Comparison of ENCODE assay signal across 14 cellular contexts in the genomic region with DNA sequence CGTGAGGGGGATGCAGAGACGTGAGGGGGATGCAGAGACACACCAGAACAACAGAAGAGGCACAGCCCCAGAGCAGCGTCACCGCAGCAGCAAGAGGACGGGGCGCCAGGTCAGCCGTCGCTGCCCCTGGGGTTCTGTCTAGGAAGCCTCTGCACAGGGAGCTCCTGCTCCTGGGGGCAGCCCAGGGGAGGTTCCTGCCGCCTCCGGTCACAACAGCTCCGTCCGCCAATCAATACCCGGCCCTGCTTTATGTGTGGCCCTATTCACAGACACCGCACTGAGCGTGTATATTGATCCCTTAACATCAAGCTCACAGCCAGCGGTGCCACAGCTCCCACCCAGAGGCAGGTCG.
DNase-seq lines count a peak whose midpoint lies in the region; ATAC-seq and TF ChIP-seq lines count a peak whose summit lies in the region.
"Had no signal": no experiment of that assay in that cellular context is flagged by ENCODE, and none has a peak within 500 bp of the region (broad histone marks: within the 10 kb centered on the region; RNA-seq: fewer than 3 reads in every experiment).

No MANE protein-coding gene starts in this region.

- no peak overlapping the region for H3K4me3 ChIP-seq in PC-3 (ENCODE audit: low read length)
- H3K4me3 ChIP-seq in naive thymus-derived CD4-positive, alpha-beta T cell (ENCODE audit: low read length) = no peak overlapping the region
- H3K4me3 ChIP-seq: BLaER1 had no signal

- H3F3A ChIP-seq in PC-3 (ENCODE audit: low read length, unreplicated experiment) = no peaks in the 10 kb centered on the region

- no peaks in the 10 kb centered on the region for H3K27me3 Mint-ChIP-seq in activated CD4-positive, alpha-beta memory T cell treated with anti-CD3 and anti-CD28 coated beads, Interleukin-2, amount 10 ng/mL, durations not matched to agents 7 days and 5 days
- no peaks in the 10 kb centered on the region for H3K27me3 Mint-ChIP-seq in activated CD4-positive, alpha-beta memory T cell treated with anti-CD3 and anti-CD28 coated beads for 36 hours
- no peaks in the 10 kb centered on the region for H3K27me3 Mint-ChIP-seq in naive thymus-derived CD4-positive, alpha-beta T cell

- peaks cover 6% of the 10 kb centered on the region for H3K9me3 Mint-ChIP-seq in activated CD4-positive, alpha-beta memory T cell treated with anti-CD3 and anti-CD28 coated beads, Interleukin-2, amount 10 ng/mL, durations not matched to agents 7 days and 5 days
- peaks cover 6% of the 10 kb centered on the region for H3K9me3 Mint-ChIP-seq in activated CD4-positive, alpha-beta memory T cell treated with anti-CD3 and anti-CD28 coated beads for 36 hours
- H3K9me3 Mint-ChIP-seq in naive thymus-derived CD4-positive, alpha-beta T cell = peaks cover 6 to 29% (median 10%) of the 10 kb centered on the region in 11 donors

- no peaks in the 10 kb centered on the region for H3K79me2 ChIP-seq in PC-3 (ENCODE audit: low read length)

- no TSS peak for BruUV-seq in PC-3 (replicated peaks; lab: Mats Ljungman, UMichigan)

- no peak overlapping the region for H3K9ac ChIP-seq in PC-3 (ENCODE audit: low read length)
- H3K9ac ChIP-seq: BLaER1 had no signal

- H3K27ac ChIP-seq in C4-2B (peak overlapping the region; percentile 23; the same call in 1 of the 2 replicates), PC-3 (ENCODE audit: low read length) (peak overlapping the region; percentile 47)
- no peak overlapping the region for H3K27ac ChIP-seq in naive thymus-derived CD4-positive, alpha-beta T cell (ENCODE audit: low read depth, low read length)
- H3K27ac ChIP-seq: BLaER1 had no signal

- ATAC-seq in PC-3 = no peak
- ATAC-seq in naive thymus-derived CD4-positive, alpha-beta T cell = no peak
- ATAC-seq: Right ventricle myocardium inferior had no signal

- intact Hi-C loops in activated CD4-positive, alpha-beta memory T cell treated with anti-CD3 and anti-CD28 coated beads for 36 hours (cut with micrococcal nuclease) = no loop called here
- intact Hi-C loops in PC-3 (cut with micrococcal nuclease) = no loop called here
- intact Hi-C loops in naive thymus-derived CD4-positive, alpha-beta T cell (cut with micrococcal nuclease) = no loop called here

- H3K9me2 ChIP-seq in PC-3 (replicated peaks; ENCODE audit: low read length) = no peaks in the 10 kb centered on the region

- no peak overlapping the region for H2AFZ ChIP-seq in PC-3 (ENCODE audit: low read length)

- CTCF ChIA-PET in activated CD4-positive, alpha-beta memory T cell treated with anti-CD3 and anti-CD28 coated beads, Interleukin-2, amount 10 ng/mL, durations not matched to agents 7 days and 5 days (lab: Charles Lee) = interaction anchor here (1.4 kb wide), 1 partner anchor 15 kb away, joined by 3 read pairs; no protein-coding TSS in a partner anchor
- CTCF ChIA-PET in activated CD4-positive, alpha-beta memory T cell treated with anti-CD3 and anti-CD28 coated beads for 36 hours (lab: Charles Lee) = no interaction called here
- CTCF ChIA-PET in PC-3 (lab: Charles Lee) = no interaction called here
- CTCF ChIA-PET in naive thymus-derived CD4-positive, alpha-beta T cell (lab: Charles Lee) = no interaction called here

- no peak for TF ChIP-seq CTCF in C4-2B (conservative IDR thresholded peaks at IDR 0.05)
- no peak for TF ChIP-seq CTCF in PC-3 (conservative IDR thresholded peaks at IDR 0.05; ENCODE audit: low read depth, low read length)

- H3K27me3 ChIP-seq in PC-3 (ENCODE audit: low read length) = no peaks in the 10 kb centered on the region
- H3K27me3 ChIP-seq in naive thymus-derived CD4-positive, alpha-beta T cell (ENCODE audit: control insufficient read depth in 2 of 2, insufficient read depth in 2 of 2, low read length in 2 of 2) = no peaks in the 10 kb centered on the region
- H3K27me3 ChIP-seq: BLaER1 had no signal

- H4K20me1 ChIP-seq in PC-3 (ENCODE audit: low read length) = no peaks in the 10 kb centered on the region
- H4K20me1 ChIP-seq: BLaER1 had no signal

- no peak overlapping the region for H3K4me2 ChIP-seq in PC-3 (ENCODE audit: low read length)

- H3K36me3 ChIP-seq in PC-3 (ENCODE audit: low read depth, low read length) = no peaks in the 10 kb centered on the region
- H3K36me3 ChIP-seq in naive thymus-derived CD4-positive, alpha-beta T cell (ENCODE audit: control insufficient read depth in 2 of 3, insufficient read depth in 3 of 3, low read length in 3 of 3) = no peaks in the 10 kb centered on the region

- H3K36me3 Mint-ChIP-seq in activated CD4-positive, alpha-beta memory T cell treated with anti-CD3 and anti-CD28 coated beads, Interleukin-2, amount 10 ng/mL, durations not matched to agents 7 days and 5 days (ENCODE audit: low read depth) = peaks cover 5% of the 10 kb centered on the region
- H3K36me3 Mint-ChIP-seq in activated CD4-positive, alpha-beta memory T cell treated with anti-CD3 and anti-CD28 coated beads for 36 hours = no peaks in the 10 kb centered on the region
- peaks cover 0 to 12% (median 5%) of the 10 kb centered on the region in 5 donors for H3K36me3 Mint-ChIP-seq in naive thymus-derived CD4-positive, alpha-beta T cell

- H3K4me1 ChIP-seq in PC-3 (ENCODE audit: insufficient read depth, low read length) = no peaks in the 10 kb centered on the region
- H3K4me1 ChIP-seq in naive thymus-derived CD4-positive, alpha-beta T cell (ENCODE audit: control insufficient read depth in 2 of 2, insufficient read depth in 2 of 2, low read length in 2 of 2) = peaks cover 0 to 15% of the 10 kb centered on the region in 2 donors

- H3K9me3 ChIP-seq in PC-3 (ENCODE audit: low read length) = no peaks in the 10 kb centered on the region
- H3K9me3 ChIP-seq in naive thymus-derived CD4-positive, alpha-beta T cell (ENCODE audit: control insufficient read depth in 2 of 3, low read length in 3 of 3) = peaks cover 0 to 14% (median 7%) of the 10 kb centered on the region in 3 experiments

- peaks cover 20% of the 10 kb centered on the region for H3K4me1 Mint-ChIP-seq in activated CD4-positive, alpha-beta memory T cell treated with anti-CD3 and anti-CD28 coated beads, Interleukin-2, amount 10 ng/mL, durations not matched to agents 7 days and 5 days
- H3K4me1 Mint-ChIP-seq in activated CD4-positive, alpha-beta memory T cell treated with anti-CD3 and anti-CD28 coated beads for 36 hours (ENCODE audit: low read depth) = peaks cover 18% of the 10 kb centered on the region
- peaks cover 7 to 51% (median 37%) of the 10 kb centered on the region in 7 donors for H3K4me1 Mint-ChIP-seq in naive thymus-derived CD4-positive, alpha-beta T cell

- peak overlapping the region; percentile 67 for H3K27ac Mint-ChIP-seq in activated CD4-positive, alpha-beta memory T cell treated with anti-CD3 and anti-CD28 coated beads, Interleukin-2, amount 10 ng/mL, durations not matched to agents 7 days and 5 days
- H3K27ac Mint-ChIP-seq in activated CD4-positive, alpha-beta memory T cell treated with anti-CD3 and anti-CD28 coated beads for 36 hours = no peak overlapping the region
- H3K27ac Mint-ChIP-seq in naive thymus-derived CD4-positive, alpha-beta T cell = peak overlapping the region; percentile 51 to 97 (median 90)

- POLR2A ChIA-PET in activated CD4-positive, alpha-beta memory T cell treated with anti-CD3 and anti-CD28 coated beads, Interleukin-2, amount 10 ng/mL, durations not matched to agents 7 days and 5 days (lab: Charles Lee) = no interaction called here
- POLR2A ChIA-PET in activated CD4-positive, alpha-beta memory T cell treated with anti-CD3 and anti-CD28 coated beads for 36 hours (lab: Charles Lee) = no interaction called here
- POLR2A ChIA-PET in PC-3 (lab: Charles Lee; ENCODE audit: unreplicated experiment) = no interaction called here
- POLR2A ChIA-PET in naive thymus-derived CD4-positive, alpha-beta T cell (lab: Charles Lee) = no interaction called here

- H3K4me3 Mint-ChIP-seq in activated CD4-positive, alpha-beta memory T cell treated with anti-CD3 and anti-CD28 coated beads, Interleukin-2, amount 10 ng/mL, durations not matched to agents 7 days and 5 days = no peak overlapping the region
- H3K4me3 Mint-ChIP-seq in activated CD4-positive, alpha-beta memory T cell treated with anti-CD3 and anti-CD28 coated beads for 36 hours = no peak overlapping the region
- H3K4me3 Mint-ChIP-seq in naive thymus-derived CD4-positive, alpha-beta T cell = peak overlapping the region in 6 of 10 donors; percentile 15 to 79 (median 70)

- no peak for DNase-seq in activated CD4-positive, alpha-beta memory T cell treated with anti-CD3 and anti-CD28 coated beads, Interleukin-2, amount 10 ng/mL, durations not matched to agents 7 days and 5 days
- no peak for DNase-seq in activated CD4-positive, alpha-beta memory T cell treated with anti-CD3 and anti-CD28 coated beads for 36 hours
- no peak for DNase-seq in PC-3
- DNase-seq in naive thymus-derived CD4-positive, alpha-beta T cell = no peak
- no peak for DNase-seq in NOMO-1 treated with dmso at 0.1 percent for 144 hours (lab: John Stamatoyannopoulos, UW; ENCODE audit: unreplicated experiment)
- no peak for DNase-seq in NCI-H510A (lab: John Stamatoyannopoulos, UW)
- DNase-seq in NCI-H446 treated with DMSO at 0.1 percent for 48 hours (lab: John Stamatoyannopoulos, UW) = no peak
- DNase-seq: NCI-H1105 treated with DMSO at 0.1 percent for 48 hours; NCI-H187; NCI-H226; NK-92 treated with Interleukin-12 subunit alpha and Interleukin-12 subunit beta, amount 100 ng/mL, for 24 hours had no signal

Comparison
In these comparisons a context has a peak if more than half of its experiments do, and no peak if none do; other contexts are left out.
1. H3K4me3 Mint-ChIP-seq: peak in naive thymus-derived CD4-positive, alpha-beta T cell (6 of 10); none in activated CD4-positive, alpha-beta memory T cell treated with anti-CD3 and anti-CD28 coated beads, Interleukin-2, amount 10 ng/mL, durations not matched to agents 7 days and 5 days (single experiment) and activated CD4-positive, alpha-beta memory T cell treated with anti-CD3 and anti-CD28 coated beads for 36 hours (single experiment).